8 cellular contexts compared by ENCODE assay signal in the genomic region with DNA sequence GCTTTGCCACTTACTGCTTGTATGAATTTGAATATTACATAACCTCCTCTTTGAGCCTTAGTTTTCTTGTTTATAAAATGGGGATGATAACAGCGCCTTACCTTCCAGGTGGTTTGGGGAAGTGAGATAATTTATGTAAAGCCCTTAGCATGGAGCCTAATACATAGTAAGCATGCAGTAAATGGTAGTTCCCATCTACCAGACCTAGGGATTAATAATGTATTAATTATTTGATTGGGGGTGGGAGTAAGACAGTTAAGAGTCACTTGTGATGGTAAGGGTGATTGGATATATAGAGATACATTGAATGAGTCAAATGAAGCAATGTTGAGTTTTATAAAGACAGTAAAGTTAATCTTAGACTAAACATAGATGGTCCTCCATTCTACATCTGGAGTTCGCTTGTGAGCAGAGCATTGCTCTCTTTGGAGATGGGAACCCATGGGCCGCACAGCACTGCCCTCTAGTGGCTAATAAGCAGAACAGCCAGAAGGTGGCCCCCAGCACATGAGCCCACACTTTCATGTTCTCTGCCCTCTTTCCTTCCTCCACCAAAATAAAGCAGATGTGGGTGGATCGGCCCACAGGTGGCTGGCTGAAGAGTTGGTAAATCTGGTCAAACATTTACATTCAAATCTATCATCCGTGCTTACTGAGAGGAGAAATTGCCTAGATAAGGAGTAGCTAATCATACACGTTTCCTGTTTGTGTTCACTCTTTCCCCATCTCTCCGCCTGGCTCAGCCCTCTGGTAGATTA. TPM values are rescaled to one million over a fixed set of nuclear protein-coding genes. Genes with fewer than 3 reads are reported as not detected.
A peak's percentile ranks its signal among the peaks of the same experiment; 100 is the strongest.
DNase-seq lines count a peak whose midpoint lies in the region; ATAC-seq lines count a peak whose summit lies in the region.

No MANE protein-coding gene starts in this region.

- ATAC-seq in GM18517 (IDR thresholded peaks at IDR 0.05; ENCODE audit: unreplicated experiment) (peak; percentile 75), HG03439 (IDR thresholded peaks at IDR 0.05; ENCODE audit: unreplicated experiment) (peak; percentile 84)
- ATAC-seq in effector memory CD8-positive, alpha-beta T cell (replicated peaks) = peak; percentile 99
- peak; percentile 94 for ATAC-seq in stimulated activated effector memory CD8-positive, alpha-beta T cell treated with anti-CD3 and anti-CD28 coated beads, Interleukin-12 subunit alpha, Interleukin-12 subunit beta, amount 100 ng/mL, for 72 hours

- H3K36me3 Mint-ChIP-seq in activated CD4-positive, alpha-beta memory T cell treated with anti-CD3 and anti-CD28 coated beads for 36 hours = peaks cover 36% of the 10 kb centered on the region
- H3K36me3 Mint-ChIP-seq in effector memory CD8-positive, alpha-beta T cell (ENCODE audit: insufficient read depth) = peaks cover 35% of the 10 kb centered on the region
- H3K36me3 Mint-ChIP-seq in stimulated activated effector memory CD8-positive, alpha-beta T cell treated with anti-CD3 and anti-CD28 coated beads, Interleukin-12 subunit alpha, Interleukin-12 subunit beta, amount 100 ng/mL, for 72 hours = peaks cover 60% of the 10 kb centered on the region

- POLR2A ChIA-PET in activated CD4-positive, alpha-beta memory T cell treated with anti-CD3 and anti-CD28 coated beads for 36 hours (lab: Charles Lee) = interaction anchor here (1.0 kb wide), 1 partner anchor 9 kb away, joined by 3 read pairs; no protein-coding TSS in a partner anchor

- no peaks in the 10 kb centered on the region for H3K27me3 Mint-ChIP-seq in activated CD4-positive, alpha-beta memory T cell treated with anti-CD3 and anti-CD28 coated beads for 36 hours
- no peaks in the 10 kb centered on the region for H3K27me3 Mint-ChIP-seq in effector memory CD8-positive, alpha-beta T cell

- no peak overlapping the region for H3K4me3 Mint-ChIP-seq in activated CD4-positive, alpha-beta memory T cell treated with anti-CD3 and anti-CD28 coated beads for 36 hours
- H3K4me3 Mint-ChIP-seq in effector memory CD8-positive, alpha-beta T cell = no peak overlapping the region
- no peak overlapping the region for H3K4me3 Mint-ChIP-seq in stimulated activated effector memory CD8-positive, alpha-beta T cell treated with anti-CD3 and anti-CD28 coated beads, Interleukin-12 subunit alpha, Interleukin-12 subunit beta, amount 100 ng/mL, for 72 hours

- peak overlapping the region; percentile 57 for H3K27ac Mint-ChIP-seq in activated CD4-positive, alpha-beta memory T cell treated with anti-CD3 and anti-CD28 coated beads for 36 hours
- H3K27ac Mint-ChIP-seq in effector memory CD8-positive, alpha-beta T cell = no peak overlapping the region
- peak overlapping the region; percentile 10 for H3K27ac Mint-ChIP-seq in stimulated activated effector memory CD8-positive, alpha-beta T cell treated with anti-CD3 and anti-CD28 coated beads, Interleukin-12 subunit alpha, Interleukin-12 subunit beta, amount 100 ng/mL, for 72 hours

- DNase-seq in AG08395 (ENCODE audit: low spot score) (peak; percentile 94), NCI-H774 (lab: John Stamatoyannopoulos, UW) (peak; percentile 58), midbrain (lab: John Stamatoyannopoulos, UW) (peak; percentile 64)
- DNase-seq in activated CD4-positive, alpha-beta memory T cell treated with anti-CD3 and anti-CD28 coated beads for 36 hours = peak; percentile 79
- peak; percentile 57 to 66 (median 63) for DNase-seq in effector memory CD8-positive, alpha-beta T cell
- peak; percentile 56 to 78 for DNase-seq in stimulated activated effector memory CD8-positive, alpha-beta T cell treated with anti-CD3 and anti-CD28 coated beads, Interleukin-12 subunit alpha, Interleukin-12 subunit beta, amount 100 ng/mL, for 72 hours (ENCODE audit: low spot score in 2 of 2)

- intact Hi-C loops in activated CD4-positive, alpha-beta memory T cell treated with anti-CD3 and anti-CD28 coated beads for 36 hours (cut with micrococcal nuclease) = loop anchor here (1.0 kb wide), 1 partner anchor 54 kb away; no protein-coding TSS in a partner anchor

- no peaks in the 10 kb centered on the region for H3K9me3 Mint-ChIP-seq in activated CD4-positive, alpha-beta memory T cell treated with anti-CD3 and anti-CD28 coated beads for 36 hours
- no peaks in the 10 kb centered on the region for H3K9me3 Mint-ChIP-seq in effector memory CD8-positive, alpha-beta T cell
- no peaks in the 10 kb centered on the region for H3K9me3 Mint-ChIP-seq in stimulated activated effector memory CD8-positive, alpha-beta T cell treated with anti-CD3 and anti-CD28 coated beads, Interleukin-12 subunit alpha, Interleukin-12 subunit beta, amount 100 ng/mL, for 72 hours

- CTCF ChIA-PET in activated CD4-positive, alpha-beta memory T cell treated with anti-CD3 and anti-CD28 coated beads for 36 hours (lab: Charles Lee) = interaction anchor here (0.6 to 2.2 kb wide), 22 partner anchors 9 to 136 kb away, joined by 3 to 32 read pairs (median 4); a partner anchor contains a TSS

- peaks cover 34% of the 10 kb centered on the region for H3K4me1 Mint-ChIP-seq in activated CD4-positive, alpha-beta memory T cell treated with anti-CD3 and anti-CD28 coated beads for 36 hours (ENCODE audit: low read depth)
- H3K4me1 Mint-ChIP-seq in effector memory CD8-positive, alpha-beta T cell (ENCODE audit: low read depth in 2 of 2) = peaks cover 8 to 14% of the 10 kb centered on the region in 2 donors
- peaks cover 34% of the 10 kb centered on the region for H3K4me1 Mint-ChIP-seq in stimulated activated effector memory CD8-positive, alpha-beta T cell treated with anti-CD3 and anti-CD28 coated beads, Interleukin-12 subunit alpha, Interleukin-12 subunit beta, amount 100 ng/mL, for 72 hours

RNA-seq across cellular contexts. Expression of a gene that starts 26.5 kb away (rescaled TPM):
- total RNA-seq in activated CD4-positive, alpha-beta memory T cell treated with anti-CD3 and anti-CD28 coated beads for 36 hours = 10 to 100 TPM; 15.1 to 18.7 TPM

RNA-seq across cellular contexts. Expression of a gene that starts 28.7 kb away (rescaled TPM):
- total RNA-seq in activated CD4-positive, alpha-beta memory T cell treated with anti-CD3 and anti-CD28 coated beads for 36 hours = 1 to 10 TPM; 8.0 to 8.3 TPM

Comparison
In these comparisons a context has a peak if more than half of its experiments do, and no peak if none do; other contexts are left out.
1. Peak in every context shown above with its lines: DNase-seq and ATAC-seq.
2. H3K27ac Mint-ChIP-seq: peak in activated CD4-positive, alpha-beta memory T cell treated with anti-CD3 and anti-CD28 coated beads for 36 hours (single experiment) and stimulated activated effector memory CD8-positive, alpha-beta T cell treated with anti-CD3 and anti-CD28 coated beads, Interleukin-12 subunit alpha, Interleukin-12 subunit beta, amount 100 ng/mL, for 72 hours (single experiment); none in effector memory CD8-positive, alpha-beta T cell (0 of 2).